In genomic region chr4:7486101-7486500, GRCh38 we compare ENCODE assay signal across 17 cellular contexts. TPM values are rescaled to one million over a fixed set of nuclear protein-coding genes. Genes with fewer than 3 reads are reported as not detected.
DNase-seq lines count a peak whose midpoint lies in the region; ATAC-seq and TF ChIP-seq lines count a peak whose summit lies in the region.
"Had no signal": no experiment of that assay in that cellular context is flagged by ENCODE, and none has a peak within 500 bp of the region (broad histone marks: within the 10 kb centered on the region; RNA-seq: fewer than 3 reads in every experiment).

No MANE protein-coding gene starts in this region.

- H3K27me3 ChIP-seq in BLaER1 (no peaks in the 10 kb centered on the region), neural progenitor cell (no peaks in the 10 kb centered on the region), aorta (ENCODE audit: control insufficient read depth in 1 of 2, insufficient read depth in 2 of 2, low read length in 1 of 2) (no peaks in the 10 kb centered on the region)
- 0 out of 22 replicates have a peak, but pooled peaks cover 0 to 4% (median 0%) of the 10 kb centered on the region in 11 experiments for H3K27me3 ChIP-seq in BLaER1 treated with 17β-estradiol and CSF1 and Interleukin-3, amounts not matched to agents 10 nM and 100 nM
- H3K27me3 ChIP-seq: BE2C had no signal

- peak overlapping the region; percentile 48 for H3K27ac Mint-ChIP-seq in neural progenitor cell
- no peak overlapping the region for H3K27ac Mint-ChIP-seq in endothelial cell (ENCODE audit: unreplicated experiment)
- H3K27ac Mint-ChIP-seq: CD14-positive monocyte; CD4-positive, alpha-beta memory T cell; GM23338; HFFc6 had no signal

- peaks cover 2% of the 10 kb centered on the region for H3K36me3 Mint-ChIP-seq in neural progenitor cell
- no peaks in the 10 kb centered on the region for H3K36me3 Mint-ChIP-seq in endothelial cell (ENCODE audit: low read depth, unreplicated experiment)
- H3K36me3 Mint-ChIP-seq: CD14-positive monocyte; CD4-positive, alpha-beta memory T cell had no signal

- H3K4me1 ChIP-seq in BLaER1 = peaks cover 64% of the 10 kb centered on the region
- H3K4me1 ChIP-seq in BLaER1 treated with 17β-estradiol and CSF1 and Interleukin-3, amounts not matched to agents 10 nM and 100 nM = peaks cover 0 to 66% (median 42%) of the 10 kb centered on the region in 10 experiments; a peak in 15 of 20 replicates
- H3K4me1 ChIP-seq in neural progenitor cell = peaks cover 38% of the 10 kb centered on the region
- H3K4me1 ChIP-seq in aorta (ENCODE audit: control insufficient read depth in 1 of 2, insufficient read depth in 2 of 2, low read length in 2 of 2) = no peaks in the 10 kb centered on the region

- peaks cover 15% of the 10 kb centered on the region for H3K9me3 ChIP-seq in BLaER1
- peaks cover 7 to 17% (median 15%) of the 10 kb centered on the region in 11 experiments; a peak in 21 of 22 replicates for H3K9me3 ChIP-seq in BLaER1 treated with 17β-estradiol and CSF1 and Interleukin-3, amounts not matched to agents 10 nM and 100 nM (replicated peaks in 1 of 11)
- no peaks in the 10 kb centered on the region for H3K9me3 ChIP-seq in neural progenitor cell (ENCODE audit: low read depth)
- H3K9me3 ChIP-seq in aorta (ENCODE audit: control insufficient read depth, low read length) = no peaks in the 10 kb centered on the region
- H3K9me3 ChIP-seq: BE2C had no signal

- H3K9me3 Mint-ChIP-seq in neural progenitor cell (peaks cover 11% of the 10 kb centered on the region), endothelial cell (ENCODE audit: unreplicated experiment) (no peaks in the 10 kb centered on the region)
- H3K9me3 Mint-ChIP-seq: CD4-positive, alpha-beta memory T cell; GM23338; HFFc6 had no signal

- H3K79me2 ChIP-seq in neural progenitor cell (ENCODE audit: low read depth) = no peaks in the 10 kb centered on the region

- intact Hi-C loops in aorta (cut with DNase I) = no loop called here

- H3K27ac ChIP-seq in BLaER1 (no peak overlapping the region), neural progenitor cell (no peak overlapping the region), aorta (ENCODE audit: low read depth in 1 of 2, low read length in 2 of 2) (no peak overlapping the region)
- no peak overlapping the region for H3K27ac ChIP-seq in BLaER1 treated with 17β-estradiol and CSF1 and Interleukin-3, amounts not matched to agents 10 nM and 100 nM

- no peak overlapping the region for H3K4me3 ChIP-seq in BLaER1
- no peak overlapping the region for H3K4me3 ChIP-seq in BLaER1 treated with 17β-estradiol and CSF1 and Interleukin-3, amounts not matched to agents 10 nM and 100 nM
- no peak overlapping the region for H3K4me3 ChIP-seq in neural progenitor cell
- no peak overlapping the region for H3K4me3 ChIP-seq in aorta (ENCODE audit: low read length in 2 of 2)
- H3K4me3 ChIP-seq: GM23338 had no signal

- H3K27me3 Mint-ChIP-seq in neural progenitor cell (ENCODE audit: insufficient read depth, low read depth) = peaks cover 10% of the 10 kb centered on the region
- H3K27me3 Mint-ChIP-seq in endothelial cell (ENCODE audit: unreplicated experiment) = peaks cover 4% of the 10 kb centered on the region

- H3K4me3 Mint-ChIP-seq in neural progenitor cell (no peak overlapping the region), endothelial cell (ENCODE audit: unreplicated experiment) (no peak overlapping the region)
- H3K4me3 Mint-ChIP-seq: CD14-positive monocyte; CD4-positive, alpha-beta memory T cell; GM23338; HFFc6 had no signal

- peaks cover 9% of the 10 kb centered on the region for H3K36me3 ChIP-seq in BLaER1
- peaks cover 0 to 5% (median 0%) of the 10 kb centered on the region in 11 experiments; a peak in 2 of 22 replicates for H3K36me3 ChIP-seq in BLaER1 treated with 17β-estradiol and CSF1 and Interleukin-3, amounts not matched to agents 10 nM and 100 nM
- H3K36me3 ChIP-seq in neural progenitor cell = no peaks in the 10 kb centered on the region
- no peaks in the 10 kb centered on the region for H3K36me3 ChIP-seq in aorta (ENCODE audit: control insufficient read depth in 1 of 2, insufficient read depth in 2 of 2, low read length in 1 of 2)
- H3K36me3 ChIP-seq: BE2C had no signal

- TF ChIP-seq CTCF in neural progenitor cell (IDR thresholded peaks at IDR 0.05) (no peak), endothelial cell (IDR thresholded peaks at IDR 0.05; ENCODE audit: unreplicated experiment) (no peak)

- no peak overlapping the region for H2AFZ ChIP-seq in neural progenitor cell (replicated peaks)
- H2AFZ ChIP-seq: GM23338 had no signal

- ATAC-seq in aorta (ENCODE audit: low FRiP score) = peak; percentile 15
- ATAC-seq: HCT116 had no signal

- no peak for DNase-seq in neural progenitor cell (ENCODE audit: low spot score)
- DNase-seq in aorta = no peak
- DNase-seq in DMS79 treated with DMSO at 0.1 percent for 48 hours (lab: John Stamatoyannopoulos, UW) = no peak
- DNase-seq in endothelial cell (ENCODE audit: low spot score) = no peak
- DNase-seq: ACHN; BE2C; CD4-positive, alpha-beta memory T cell; DMS153; DMS79; GF-D8; HFFc6; IMR-90 had no signal

- H3F3A ChIP-seq in neural progenitor cell (ENCODE audit: low read depth) = peaks cover 14% of the 10 kb centered on the region

- H3K4me1 Mint-ChIP-seq in neural progenitor cell (peaks cover 51% of the 10 kb centered on the region), endothelial cell (ENCODE audit: unreplicated experiment) (no peaks in the 10 kb centered on the region)
- H3K4me1 Mint-ChIP-seq: CD14-positive monocyte; CD4-positive, alpha-beta memory T cell had no signal

- H4K20me1 ChIP-seq in BLaER1 (peaks cover 47% of the 10 kb centered on the region; the same call in 1 of the 2 replicates), neural progenitor cell (ENCODE audit: low read depth) (peaks cover 7% of the 10 kb centered on the region)
- peaks cover 0 to 3% (median 0%) of the 10 kb centered on the region in 11 experiments; a peak in 3 of 22 replicates for H4K20me1 ChIP-seq in BLaER1 treated with 17β-estradiol and CSF1 and Interleukin-3, amounts not matched to agents 10 nM and 100 nM

- H3K9ac ChIP-seq in BLaER1 = no peak overlapping the region
- H3K9ac ChIP-seq in BLaER1 treated with 17β-estradiol and CSF1 and Interleukin-3, amounts not matched to agents 10 nM and 100 nM = 0 out of 22 replicates have a peak overlapping the region, but pooled peaks of 1 of the 11 experiments have one; percentile 14
- H3K9ac ChIP-seq in neural progenitor cell = no peak overlapping the region

- 78 to 85% methylated on average over 11 of the region's 11 CpGs for WGBS in aorta, 2 donors

- H3K4me2 ChIP-seq in BLaER1 (peak overlapping the region; percentile 46; the same call in 1 of the 2 replicates), neural progenitor cell (no peak overlapping the region)
- peak overlapping the region in 6 of 11 experiments; percentile 48 to 69 (median 62); a peak in 7 of 22 replicates for H3K4me2 ChIP-seq in BLaER1 treated with 17β-estradiol and CSF1 and Interleukin-3, amounts not matched to agents 10 nM and 100 nM
- H3K4me2 ChIP-seq: GM23338 had no signal

RNA-seq across cellular contexts. Expression of gene PSAPL1, which starts 51.4 kb away (rescaled TPM):
- total RNA-seq in neural progenitor cell (ENCODE audit: low replicate concordance) (0.06 TPM in 1 of 2 replicates, not detected in the other), aorta (not detected), endothelial cell (ENCODE audit: unreplicated experiment) (not detected)
- polyA plus RNA-seq in aorta = not detected
- total RNA-seq: CD4-positive, alpha-beta memory T cell; GM23338; HFFc6; IMR-90 had no signal
- polyA plus RNA-seq: CD14-positive monocyte; CD4-positive, alpha-beta memory T cell; GM23338; IMR-90 had no signal
